In the genomic region with DNA sequence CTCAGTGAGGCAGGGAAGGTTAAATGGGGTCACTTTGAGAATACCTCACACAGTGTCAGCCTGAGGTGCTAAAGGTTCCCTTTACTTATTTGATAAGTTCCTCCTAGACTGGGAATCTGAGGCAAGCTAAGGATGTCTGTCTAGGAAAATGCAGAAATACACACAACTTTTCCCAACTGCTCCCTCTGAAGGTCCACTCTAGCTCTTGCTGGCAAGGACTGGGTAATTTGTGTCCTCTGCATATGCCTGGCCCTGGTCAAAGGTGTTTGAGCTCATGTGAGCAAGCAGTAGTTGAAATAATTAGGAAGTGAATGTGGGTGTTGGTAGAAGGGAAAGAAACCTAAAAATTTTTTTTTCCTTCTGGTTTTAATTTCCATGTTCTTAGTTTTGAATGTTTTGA, we compare ENCODE assay signal across 12 cellular contexts. TPM values are rescaled to one million over a fixed set of nuclear protein-coding genes. Genes with fewer than 3 reads are reported as not detected.
A peak's percentile ranks its signal among the peaks of the same experiment; 100 is the strongest.
DNase-seq lines count a peak whose midpoint lies in the region; ATAC-seq, FAIRE-seq and TF ChIP-seq lines count a peak whose summit lies in the region.
"Had no signal": no experiment of that assay in that cellular context is flagged by ENCODE, and none has a peak within 500 bp of the region (broad histone marks: within the 10 kb centered on the region; RNA-seq: fewer than 3 reads in every experiment).

No MANE protein-coding gene starts in this region.

- peaks cover 4% of the 10 kb centered on the region for H3K36me3 Mint-ChIP-seq in activated CD4-positive, alpha-beta memory T cell treated with anti-CD3 and anti-CD28 coated beads for 36 hours

- no peaks in the 10 kb centered on the region for H3K9me3 ChIP-seq in A549
- no peaks in the 10 kb centered on the region for H3K9me3 ChIP-seq in body of pancreas

- no peaks in the 10 kb centered on the region for H3K27me3 ChIP-seq in body of pancreas

- H3K4me3 ChIP-seq in A549 (no peak overlapping the region), body of pancreas (no peak overlapping the region)
- H3K4me3 ChIP-seq: lung had no signal

- TF ChIP-seq CTCF in A549 (IDR thresholded peaks at IDR 0.05) (no peak), body of pancreas (IDR thresholded peaks at IDR 0.05) (peak in 1 of 7 experiments; percentile 34), omental fat pad (IDR thresholded peaks at IDR 0.05) (no peak)

- H3K27ac ChIP-seq in A549 (peak overlapping the region in 1 of 2 experiments; percentile 65; a peak in 4 of 6 replicates), body of pancreas (peak overlapping the region in 3 of 4 donors; percentile 38 to 51 (median 44))

- no peaks in the 10 kb centered on the region for H3K36me3 ChIP-seq in body of pancreas (replicated peaks in 1 of 2; ENCODE audit: insufficient read depth in 1 of 2, low read depth in 2 of 2)

- no peak overlapping the region for H3K27ac Mint-ChIP-seq in activated CD4-positive, alpha-beta memory T cell treated with anti-CD3 and anti-CD28 coated beads for 36 hours

- CTCF ChIA-PET in A549 (lab: Yijun Ruan, JAX): interaction anchor here (1.2 to 2.9 kb wide), 2 partner anchors 18 to 239 kb away, joined by 3 to 10 read pairs; no protein-coding TSS in a partner anchor
- CTCF ChIA-PET in activated CD4-positive, alpha-beta memory T cell treated with anti-CD3 and anti-CD28 coated beads for 36 hours (lab: Charles Lee): no interaction called here

- intact Hi-C loops in body of pancreas (cut with DNase I): no loop called here
- intact Hi-C loops in activated CD4-positive, alpha-beta memory T cell treated with anti-CD3 and anti-CD28 coated beads for 36 hours (cut with micrococcal nuclease): no loop called here

- peaks cover 9% of the 10 kb centered on the region for H3K4me1 Mint-ChIP-seq in activated CD4-positive, alpha-beta memory T cell treated with anti-CD3 and anti-CD28 coated beads for 36 hours (ENCODE audit: low read depth)

- no peaks in the 10 kb centered on the region for H3K27me3 Mint-ChIP-seq in activated CD4-positive, alpha-beta memory T cell treated with anti-CD3 and anti-CD28 coated beads for 36 hours

- FAIRE-seq in A549 (lab: Jason Lieb, UNC): no peak

- DNase-seq in A549 (ENCODE audit: low read depth in 1 of 2, low spot score in 1 of 2) (peak in 1 of 2 experiments; percentile 12), HCEC 1CT (peak; percentile 26), body of pancreas (peak in 1 of 4 donors; percentile 7), left kidney (ENCODE audit: low read depth, low spot score) (peak; percentile 1), omental fat pad (ENCODE audit: low spot score) (no peak)
- DNase-seq in activated CD4-positive, alpha-beta memory T cell treated with anti-CD3 and anti-CD28 coated beads for 36 hours: no peak
- no peak for DNase-seq in activated effector memory CD4-positive, alpha-beta T cell treated with Interleukin-2 at 50 U/mL for 16 hours
- DNase-seq: activated naive CD4-positive, alpha-beta T cell treated with Interleukin-2 at 50 U/mL for 16 hours; GDM1; NK-92 treated with Interleukin-12 subunit alpha and Interleukin-12 subunit beta, amount 100 ng/mL, for 24 hours had no signal

- TF ChIP-seq RAD21 in A549 (conservative IDR thresholded peaks at IDR 0.05 in 1 of 2, IDR thresholded peaks at IDR 0.05 in 1 of 2): no peak

- POLR2A ChIA-PET in A549 (lab: Yijun Ruan, JAX): interaction anchor here (1.4 to 1.7 kb wide), 2 partner anchors 36 to 88 kb away, joined by 4 to 8 read pairs; partner anchors contain the start of gene SYAP1
- POLR2A ChIA-PET in activated CD4-positive, alpha-beta memory T cell treated with anti-CD3 and anti-CD28 coated beads for 36 hours (lab: Charles Lee): no interaction called here

- TF ChIP-seq EP300 in A549 (IDR thresholded peaks at IDR 0.05): no peak

- peak overlapping the region; percentile 80 for H3K4me2 ChIP-seq in A549

- H3K4me1 ChIP-seq in A549 (peaks cover 20% of the 10 kb centered on the region), body of pancreas (peaks cover 10% of the 10 kb centered on the region)

- no peak overlapping the region for H3K4me3 Mint-ChIP-seq in activated CD4-positive, alpha-beta memory T cell treated with anti-CD3 and anti-CD28 coated beads for 36 hours

- ATAC-seq in A549 (peak; percentile 77 to 82), body of pancreas (peak; percentile 27), omental fat pad (ENCODE audit: low FRiP score) (no peak), GM18868 (IDR thresholded peaks at IDR 0.05; ENCODE audit: unreplicated experiment) (no peak)

- no peaks in the 10 kb centered on the region for H3K9me3 Mint-ChIP-seq in activated CD4-positive, alpha-beta memory T cell treated with anti-CD3 and anti-CD28 coated beads for 36 hours

- TF ChIP-seq POLR2A in A549 (IDR thresholded peaks at IDR 0.05; ENCODE audit: low read length): no peak
- no peak for TF ChIP-seq POLR2A in body of pancreas (IDR thresholded peaks at IDR 0.05)

TF ChIP-seq in A549, 52 proteins besides CTCF, POLR2A, EP300 and RAD21:
- TF ChIP-seq SREBF2 (IDR thresholded peaks at IDR 0.05) (no peak), MAFK (IDR thresholded peaks at IDR 0.05; ENCODE audit: partially characterized antibody) (no peak), HOXB13 (CRISPR knock-in tag; IDR thresholded peaks at IDR 0.05; ENCODE audit: low read depth) (no peak), TFCP2L1 (CRISPR knock-in tag; IDR thresholded peaks at IDR 0.05) (no peak), BHLHE40 (IDR thresholded peaks at IDR 0.05; ENCODE audit: low read depth, low read length) (no peak), RFX5 (IDR thresholded peaks at IDR 0.05) (no peak), NPAS2 (CRISPR knock-in tag; IDR thresholded peaks at IDR 0.05; ENCODE audit: borderline replicate concordance) (no peak), CBX2 (IDR thresholded peaks at IDR 0.05; ENCODE audit: borderline replicate concordance, low read depth) (no peak), EHMT2 (IDR thresholded peaks at IDR 0.05; ENCODE audit: low read depth) (no peak)
- TF ChIP-seq, protein P1, sequence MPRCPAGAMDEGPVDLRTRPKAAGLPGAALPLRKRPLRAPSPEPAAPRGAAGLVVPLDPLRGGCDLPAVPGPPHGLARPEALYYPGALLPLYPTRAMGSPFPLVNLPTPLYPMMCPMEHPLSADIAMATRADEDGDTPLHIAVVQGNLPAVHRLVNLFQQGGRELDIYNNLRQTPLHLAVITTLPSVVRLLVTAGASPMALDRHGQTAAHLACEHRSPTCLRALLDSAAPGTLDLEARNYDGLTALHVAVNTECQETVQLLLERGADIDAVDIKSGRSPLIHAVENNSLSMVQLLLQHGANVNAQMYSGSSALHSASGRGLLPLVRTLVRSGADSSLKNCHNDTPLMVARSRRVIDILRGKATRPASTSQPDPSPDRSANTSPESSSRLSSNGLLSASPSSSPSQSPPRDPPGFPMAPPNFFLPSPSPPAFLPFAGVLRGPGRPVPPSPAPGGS (IDR thresholded peaks at IDR 0.05): no peak

RNA-seq across cellular contexts. Expression of gene TXLNG, which starts 21.3 kb away (rescaled TPM):
- polyA plus RNA-seq in A549 (2011; rRNA removed) (30.8 and 36.8 TPM in 2 replicates), A549 (2017; fragmentation: RNase III; extraction: RNeasy Plus Mini Kit Qiagen cat#74134 plus additional on column Dnase treatment) (15.5 to 18.1 TPM (median 16.0 TPM) in 3 replicates)
- 9.7 and 9.9 TPM in 2 replicates for polyA plus RNA-seq in A549 (2012; cell fraction: cytosol; rRNA removed)
- polyA plus RNA-seq in A549 (2012; cell fraction: nucleus; rRNA removed): 7.1 and 12.9 TPM in 2 replicates
- polyA minus RNA-seq in A549 (2011; rRNA and poly(A)+ RNA removed): 8.1 and 8.4 TPM in 2 replicates
- total RNA-seq in body of pancreas (10 to 100 TPM; 10.9 to 12.9 TPM), omental fat pad (10 to 100 TPM; 13.9 to 45.1 (median 34.3) TPM)
- 10 to 100 TPM; 14.2 to 15.1 TPM for total RNA-seq in activated CD4-positive, alpha-beta memory T cell treated with anti-CD3 and anti-CD28 coated beads for 36 hours

Comparison
In these comparisons a context has a peak if more than half of its experiments do, and no peak if none do; other contexts are left out.
1. ATAC-seq: peak in A549 (2 of 2) and body of pancreas (single experiment); none in omental fat pad (single experiment) and GM18868 (single experiment).
2. DNase-seq: peak in HCEC 1CT (single experiment) and left kidney (single experiment); none in omental fat pad (single experiment), activated CD4-positive, alpha-beta memory T cell treated with anti-CD3 and anti-CD28 coated beads for 36 hours (single experiment) and activated effector memory CD4-positive, alpha-beta T cell treated with Interleukin-2 at 50 U/mL for 16 hours (single experiment).